ENCODE assay signal across 35 cellular contexts in genomic region chr1:163467291-163467690, GRCh38.
"Had no signal": no experiment of that assay in that cellular context is flagged by ENCODE, and none has a peak within 500 bp of the region (broad histone marks: within the 10 kb centered on the region; RNA-seq: fewer than 3 reads in every experiment).

No MANE protein-coding gene starts in this region.

- H3K27ac ChIP-seq: adrenal gland, body of pancreas, esophagus muscularis mucosa, foreskin keratinocyte, gastrocnemius medialis, heart right ventricle, WERI-Rb-1 had no signal

- H3K36me3 ChIP-seq: adrenal gland, esophagus muscularis mucosa, gastrocnemius medialis, heart right ventricle, WERI-Rb-1 had no signal

- H3K9me3 Mint-ChIP-seq: activated CD4-positive, alpha-beta T cell treated with anti-CD3 and anti-CD28 coated beads, Interleukin-2, amount 10 ng/mL, durations not matched to agents 24 days and 14 days; activated naive CD8-positive, alpha-beta T cell treated with anti-CD3 and anti-CD28 coated beads for 36 hours; activated naive CD8-positive, alpha-beta T cell treated with anti-CD3 and anti-CD28 coated beads, Interleukin-2, amount 50 U/mL, for 24 hours; activated T-helper 1 cell treated with anti-CD3 and anti-CD28 coated beads, Interleukin-12 subunit alpha, Interleukin-12 subunit beta, Interleukin-2, Interleukin-4 antibody, amounts not matched to agents 30 ng/mL and 10 ng/mL and 1 ng/mL, durations not matched to agents 14 hours and 24 hours and 36 hours; activated T-helper 2 cell treated with anti-CD3 and anti-CD28 coated beads, Interferon-gamma antibody, Interleukin-2, Interleukin-4, amounts not matched to agents 10 μg/mL and 5 μg/mL and 100 μg/mL, durations not matched to agents 14 hours and 24 hours and 36 hours; effector memory CD8-positive, alpha-beta T cell; T-helper 2 cell treated with Interferon-gamma antibody and Interleukin-4, amounts not matched to agents 5 μg/mL and 100 μg/mL, for 36 hours had no signal

- H3K9me3 ChIP-seq: adrenal gland, body of pancreas, esophagus muscularis mucosa, gastrocnemius medialis, heart right ventricle had no signal

- ATAC-seq: activated CD4-positive, alpha-beta T cell treated with anti-CD3 and anti-CD28 coated beads for 36 hours; activated CD8-positive, alpha-beta memory T cell treated with anti-CD3 and anti-CD28 coated beads, Interleukin-2, amount 10 ng/mL, durations not matched to agents 7 days and 5 days; activated CD8-positive, alpha-beta T cell treated with anti-CD3 and anti-CD28 coated beads, Interleukin-2, amount 10 ng/mL, durations not matched to agents 7 days and 5 days; activated naive CD8-positive, alpha-beta T cell treated with anti-CD3 and anti-CD28 coated beads, Interleukin-2, amount 50 U/mL, for 24 hours; body of pancreas; effector memory CD8-positive, alpha-beta T cell; foreskin keratinocyte; gastrocnemius medialis; heart right ventricle; T-helper 17 cell had no signal

- H3K27me3 ChIP-seq: adrenal gland, body of pancreas, esophagus muscularis mucosa, foreskin keratinocyte, gastrocnemius medialis, heart right ventricle had no signal

- H3K4me3 Mint-ChIP-seq: activated CD4-positive, alpha-beta memory T cell treated with anti-CD3 and anti-CD28 coated beads for 36 hours; activated CD4-positive, alpha-beta T cell treated with anti-CD3 and anti-CD28 coated beads for 36 hours; activated CD4-positive, alpha-beta T cell treated with anti-CD3 and anti-CD28 coated beads, Interleukin-2, amount 10 ng/mL, durations not matched to agents 24 days and 14 days; activated CD8-positive, alpha-beta memory T cell treated with anti-CD3 and anti-CD28 coated beads, Interleukin-2, amount 10 ng/mL, durations not matched to agents 7 days and 5 days; activated CD8-positive, alpha-beta T cell treated with anti-CD3 and anti-CD28 coated beads, Interleukin-2, amount 10 ng/mL, durations not matched to agents 7 days and 5 days; activated naive CD4-positive, alpha-beta T cell treated with anti-CD3 and anti-CD28 coated beads for 36 hours; activated naive CD4-positive, alpha-beta T cell treated with anti-CD3 and anti-CD28 coated beads, Interleukin-2, amount 50 U/mL, for 24 hours; activated naive CD8-positive, alpha-beta T cell treated with anti-CD3 and anti-CD28 coated beads for 36 hours; activated naive CD8-positive, alpha-beta T cell treated with anti-CD3 and anti-CD28 coated beads, Interleukin-2, amount 50 U/mL, for 24 hours; activated T-helper 1 cell treated with anti-CD3 and anti-CD28 coated beads, Interleukin-12 subunit alpha, Interleukin-12 subunit beta, Interleukin-2, Interleukin-4 antibody, amounts not matched to agents 30 ng/mL and 10 ng/mL and 1 ng/mL, durations not matched to agents 14 hours and 24 hours and 36 hours; effector memory CD8-positive, alpha-beta T cell; T-helper 17 cell; T-helper 2 cell treated with Interferon-gamma antibody and Interleukin-4, amounts not matched to agents 5 μg/mL and 100 μg/mL, for 36 hours had no signal

- H3K4me1 ChIP-seq: adrenal gland, body of pancreas, foreskin keratinocyte, gastrocnemius medialis, heart right ventricle had no signal

- H3K36me3 Mint-ChIP-seq: activated CD4-positive, alpha-beta memory T cell treated with anti-CD3 and anti-CD28 coated beads for 36 hours; activated CD8-positive, alpha-beta memory T cell treated with anti-CD3 and anti-CD28 coated beads, Interleukin-2, amount 10 ng/mL, durations not matched to agents 7 days and 5 days; activated naive CD4-positive, alpha-beta T cell treated with anti-CD3 and anti-CD28 coated beads, Interleukin-2, amount 50 U/mL, for 24 hours; activated naive CD8-positive, alpha-beta T cell treated with anti-CD3 and anti-CD28 coated beads for 36 hours had no signal

- H3K4me3 ChIP-seq: adrenal gland, body of pancreas, esophagus muscularis mucosa, gastrocnemius medialis, heart right ventricle had no signal

- DNase-seq: activated CD4-positive, alpha-beta memory T cell treated with anti-CD3 and anti-CD28 coated beads for 36 hours; activated CD4-positive, alpha-beta T cell treated with anti-CD3 and anti-CD28 coated beads for 36 hours; activated CD4-positive, alpha-beta T cell treated with anti-CD3 and anti-CD28 coated beads, Interleukin-2, amount 10 ng/mL, durations not matched to agents 24 days and 14 days; activated CD4-positive, CD25-positive, alpha-beta regulatory T cell; activated CD4-positive, CD25-positive, alpha-beta regulatory T cell treated with anti-CD3 and anti-CD28 coated beads, Interleukin-2, amount 50 U/mL, for 72 hours; activated CD8-positive, alpha-beta memory T cell treated with anti-CD3 and anti-CD28 coated beads, Interleukin-2, amount 10 ng/mL, durations not matched to agents 7 days and 5 days; activated CD8-positive, alpha-beta memory T cell treated with anti-CD3 and anti-CD28 coated beads, Interleukin-2, amount 50 U/mL, for 4 hours; activated CD8-positive, alpha-beta T cell treated with anti-CD3 and anti-CD28 coated beads, Interleukin-2, amount 10 ng/mL, durations not matched to agents 7 days and 5 days; activated effector memory CD4-positive, alpha-beta T cell treated with anti-CD3 and anti-CD28 coated beads, Interleukin-2, amount 50 U/mL, for 16 hours; activated naive CD4-positive, alpha-beta T cell treated with anti-CD3 and anti-CD28 coated beads for 36 hours; activated naive CD8-positive, alpha-beta T cell treated with anti-CD3 and anti-CD28 coated beads for 36 hours; activated naive CD8-positive, alpha-beta T cell treated with anti-CD3 and anti-CD28 coated beads, Interleukin-2, amount 50 U/mL, for 24 hours; activated T-cell treated with anti-CD3 and anti-CD28 coated beads, Interleukin-2, amount 50 U/mL, for 1 hour; activated T-cell treated with anti-CD3 and anti-CD28 coated beads, Interleukin-2, amount 50 U/mL, for 48 hours; adrenal gland; amygdala; aorta; body of pancreas; caudate nucleus; cortex of kidney; dermis blood vessel endothelial cell; effector CD4-positive, alpha-beta T cell; effector memory CD8-positive, alpha-beta T cell; erythroblast; foreskin keratinocyte; gastrocnemius medialis; heart right ventricle; T-helper 17 cell; T1000; WERI-Rb-1 had no signal

- H3K27me3 Mint-ChIP-seq: activated CD4-positive, alpha-beta T cell treated with anti-CD3 and anti-CD28 coated beads, Interleukin-2, amount 10 ng/mL, durations not matched to agents 24 days and 14 days; activated CD8-positive, alpha-beta memory T cell treated with anti-CD3 and anti-CD28 coated beads, Interleukin-2, amount 10 ng/mL, durations not matched to agents 7 days and 5 days; activated naive CD8-positive, alpha-beta T cell treated with anti-CD3 and anti-CD28 coated beads for 36 hours; activated naive CD8-positive, alpha-beta T cell treated with anti-CD3 and anti-CD28 coated beads, Interleukin-2, amount 50 U/mL, for 24 hours; effector memory CD8-positive, alpha-beta T cell; T-helper 17 cell had no signal

- H3K4me1 Mint-ChIP-seq: activated CD4-positive, alpha-beta T cell treated with anti-CD3 and anti-CD28 coated beads for 36 hours; activated CD4-positive, alpha-beta T cell treated with anti-CD3 and anti-CD28 coated beads, Interleukin-2, amount 10 ng/mL, durations not matched to agents 24 days and 14 days; activated CD8-positive, alpha-beta memory T cell treated with anti-CD3 and anti-CD28 coated beads, Interleukin-2, amount 10 ng/mL, durations not matched to agents 7 days and 5 days; activated naive CD4-positive, alpha-beta T cell treated with anti-CD3 and anti-CD28 coated beads, Interleukin-2, amount 50 U/mL, for 24 hours; activated naive CD8-positive, alpha-beta T cell treated with anti-CD3 and anti-CD28 coated beads for 36 hours; activated naive CD8-positive, alpha-beta T cell treated with anti-CD3 and anti-CD28 coated beads, Interleukin-2, amount 50 U/mL, for 24 hours; T-helper 17 cell had no signal

- H3K27ac Mint-ChIP-seq: activated CD4-positive, alpha-beta memory T cell treated with anti-CD3 and anti-CD28 coated beads for 36 hours; activated CD4-positive, alpha-beta T cell treated with anti-CD3 and anti-CD28 coated beads for 36 hours; activated CD4-positive, alpha-beta T cell treated with anti-CD3 and anti-CD28 coated beads, Interleukin-2, amount 10 ng/mL, durations not matched to agents 24 days and 14 days; activated CD8-positive, alpha-beta memory T cell treated with anti-CD3 and anti-CD28 coated beads, Interleukin-2, amount 10 ng/mL, durations not matched to agents 7 days and 5 days; activated CD8-positive, alpha-beta T cell treated with anti-CD3 and anti-CD28 coated beads, Interleukin-2, amount 10 ng/mL, durations not matched to agents 7 days and 5 days; activated naive CD4-positive, alpha-beta T cell treated with anti-CD3 and anti-CD28 coated beads for 36 hours; activated naive CD4-positive, alpha-beta T cell treated with anti-CD3 and anti-CD28 coated beads, Interleukin-2, amount 50 U/mL, for 24 hours; activated naive CD8-positive, alpha-beta T cell treated with anti-CD3 and anti-CD28 coated beads for 36 hours; activated naive CD8-positive, alpha-beta T cell treated with anti-CD3 and anti-CD28 coated beads, Interleukin-2, amount 50 U/mL, for 24 hours; activated T-helper 1 cell treated with anti-CD3 and anti-CD28 coated beads, Interleukin-12 subunit alpha, Interleukin-12 subunit beta, Interleukin-2, Interleukin-4 antibody, amounts not matched to agents 30 ng/mL and 10 ng/mL and 1 ng/mL, durations not matched to agents 14 hours and 24 hours and 36 hours; activated T-helper 2 cell treated with anti-CD3 and anti-CD28 coated beads, Interferon-gamma antibody, Interleukin-2, Interleukin-4, amounts not matched to agents 10 μg/mL and 5 μg/mL and 100 μg/mL, durations not matched to agents 14 hours and 24 hours and 36 hours; effector memory CD8-positive, alpha-beta T cell; T-helper 17 cell; T-helper 2 cell treated with Interferon-gamma antibody and Interleukin-4, amounts not matched to agents 5 μg/mL and 100 μg/mL, for 36 hours had no signal
